8 cellular contexts compared by ENCODE assay signal in genomic region chrX:51395807-51396728, GRCh38.
A peak's percentile ranks its signal among the peaks of the same experiment; 100 is the strongest.
DNase-seq lines count a peak whose midpoint lies in the region; FAIRE-seq and TF ChIP-seq lines count a peak whose summit lies in the region.

No MANE protein-coding gene starts in this region.

- H3K27ac ChIP-seq in SK-N-MC (no peak overlapping the region), astrocyte (ENCODE audit: low read depth, low read length) (no peak overlapping the region), keratinocyte (ENCODE audit: control insufficient read depth, insufficient read depth, low read length) (no peak overlapping the region)

- FAIRE-seq in astrocyte (lab: Jason Lieb, UNC) (no peak), keratinocyte (lab: Jason Lieb, UNC) (no peak)

- H3K4me2 ChIP-seq in astrocyte (ENCODE audit: low read length), result peak overlapping the region; percentile 82
- peak overlapping the region; percentile 34 for H3K4me2 ChIP-seq in keratinocyte (ENCODE audit: control insufficient read depth, extremely low read depth, insufficient read depth, low read depth, low read length)

- H3K27ac Mint-ChIP-seq in astrocyte (ENCODE audit: unreplicated experiment), result peak overlapping the region; percentile 58

- H3K36me3 Mint-ChIP-seq in astrocyte (ENCODE audit: low read depth, unreplicated experiment), result no peaks in the 10 kb centered on the region

- TF ChIP-seq CTCF in astrocyte (IDR thresholded peaks at IDR 0.05; ENCODE audit: insufficient read depth, low read depth, low read length) (no peak), keratinocyte (optimal IDR thresholded peaks at IDR 0.05 in 1 of 3, IDR thresholded peaks at IDR 0.05 in 1 of 3, conservative IDR thresholded peaks at IDR 0.05 in 1 of 3; ENCODE audit: extremely low read depth in 1 of 3, insufficient read depth in 2 of 3, low read length in 3 of 3) (no peak)

- peak overlapping the region; percentile 84 for H3K4me3 Mint-ChIP-seq in astrocyte (ENCODE audit: unreplicated experiment)

- H3K4me3 ChIP-seq in SK-N-MC (peak overlapping the region; percentile 77), astrocyte (ENCODE audit: insufficient read depth, low read depth, low read length) (peak overlapping the region; percentile 52), keratinocyte (ENCODE audit: control insufficient read depth in 2 of 3, extremely low read depth in 1 of 3, insufficient read depth in 2 of 3, low read depth in 1 of 3, low read length in 3 of 3) (no peak overlapping the region)

- no peaks in the 10 kb centered on the region for H3K79me2 ChIP-seq in astrocyte (ENCODE audit: insufficient read depth, low read length)
- no peaks in the 10 kb centered on the region for H3K79me2 ChIP-seq in keratinocyte (ENCODE audit: control insufficient read depth, insufficient read depth, low read length)

- H3K36me3 ChIP-seq in SK-N-MC (ENCODE audit: insufficient read depth, low read length) (no peaks in the 10 kb centered on the region), astrocyte (ENCODE audit: insufficient read depth, low read length) (no peaks in the 10 kb centered on the region), keratinocyte (ENCODE audit: control insufficient read depth in 2 of 2, extremely low read depth in 1 of 2, insufficient read depth in 2 of 2, low read length in 2 of 2) (no peaks in the 10 kb centered on the region)

- no peaks in the 10 kb centered on the region for H4K20me1 ChIP-seq in astrocyte (ENCODE audit: insufficient read depth, low read length)
- H4K20me1 ChIP-seq in keratinocyte (ENCODE audit: control insufficient read depth, extremely low read depth, insufficient read depth, low read length), result no peaks in the 10 kb centered on the region

- no peaks in the 10 kb centered on the region for H3K9me3 Mint-ChIP-seq in astrocyte (ENCODE audit: unreplicated experiment)

- peak overlapping the region; percentile 78 for H3K9ac ChIP-seq in SK-N-MC (ENCODE audit: insufficient read length)
- H3K9ac ChIP-seq in astrocyte (ENCODE audit: low read length), result no peak overlapping the region
- no peak overlapping the region for H3K9ac ChIP-seq in keratinocyte (ENCODE audit: control insufficient read depth, extremely low read depth, insufficient read depth, low read length)

- H2AFZ ChIP-seq in astrocyte (ENCODE audit: low read depth, low read length), result peak overlapping the region; percentile 77
- no peak overlapping the region for H2AFZ ChIP-seq in keratinocyte (ENCODE audit: control insufficient read depth, low read length)

- DNase-seq in ELF-1 (ENCODE audit: low read depth, low spot score) (peak; percentile 86), SK-N-MC (ENCODE audit: low read depth, low spot score) (no peak), astrocyte (ENCODE audit: low read depth) (no peak), keratinocyte (ENCODE audit: low read depth, low spot score) (no peak), NCI-H2107 treated with DMSO at 0.1 percent for 48 hours (lab: John Stamatoyannopoulos, UW; ENCODE audit: unreplicated experiment) (no peak), hippocampal formation (lab: John Stamatoyannopoulos, UW) (no peak), COR-L47 (lab: John Stamatoyannopoulos, UW) (no peak)
- peak; percentile 22 to 43 for DNase-seq in stimulated activated CD4-positive, alpha-beta T cell treated with anti-CD3 and anti-CD28 coated beads, Interleukin-4, amount 100 ng/mL, for 48 hours (ENCODE audit: low read depth in 2 of 2)

- no peaks in the 10 kb centered on the region for H3K4me1 ChIP-seq in astrocyte (ENCODE audit: insufficient read depth, low read length)
- H3K4me1 ChIP-seq in keratinocyte (ENCODE audit: control insufficient read depth, extremely low read depth, insufficient read depth, low read length), result no peaks in the 10 kb centered on the region

- H3K9me3 ChIP-seq in SK-N-MC (ENCODE audit: low read depth, low read length) (no peaks in the 10 kb centered on the region), astrocyte (ENCODE audit: insufficient read depth, low read depth, low read length) (no peaks in the 10 kb centered on the region), keratinocyte (ENCODE audit: control insufficient read depth, low read depth, low read length) (no peaks in the 10 kb centered on the region)

- H3K27me3 ChIP-seq in astrocyte (ENCODE audit: insufficient read depth, low read length), result peaks cover 2% of the 10 kb centered on the region
- H3K27me3 ChIP-seq in keratinocyte (ENCODE audit: control insufficient read depth, extremely low read depth, insufficient read depth, low read length), result no peaks in the 10 kb centered on the region

- H3K9me1 ChIP-seq in keratinocyte (ENCODE audit: control insufficient read depth, extremely low read depth, insufficient read depth, low read length), result no peaks in the 10 kb centered on the region

- H3K4me1 Mint-ChIP-seq in astrocyte (ENCODE audit: low read depth, unreplicated experiment), result no peaks in the 10 kb centered on the region

- H3K27me3 Mint-ChIP-seq in astrocyte (ENCODE audit: low read depth, unreplicated experiment), result no peaks in the 10 kb centered on the region

- dilution Hi-C loops in keratinocyte (cut with MboI; ENCODE audit: extremely low pct_ligation_motif_present, low sequenced_read_pairs), result no loop called here

Comparison
In these comparisons a context has a peak if more than half of its experiments do, and no peak if none do; other contexts are left out.
1. DNase-seq: peak in ELF-1 (single experiment) and stimulated activated CD4-positive, alpha-beta T cell treated with anti-CD3 and anti-CD28 coated beads, Interleukin-4, amount 100 ng/mL, for 48 hours (2 of 2); none in SK-N-MC (single experiment), astrocyte (single experiment), keratinocyte (single experiment), NCI-H2107 treated with DMSO at 0.1 percent for 48 hours (single experiment), hippocampal formation (0 of 2) and COR-L47 (single experiment).
2. H3K4me3 ChIP-seq: peak in SK-N-MC (single experiment) and astrocyte (single experiment); none in keratinocyte (0 of 3).